10 cellular contexts compared by ENCODE assay signal in genomic region chr5:93062548-93062947, GRCh38.
A peak's percentile ranks its signal among the peaks of the same experiment; 100 is the strongest.
DNase-seq lines count a peak whose midpoint lies in the region; ATAC-seq and TF ChIP-seq lines count a peak whose summit lies in the region.
"Had no signal": no experiment of that assay in that cellular context is flagged by ENCODE, and none has a peak within 500 bp of the region (broad histone marks: within the 10 kb centered on the region; RNA-seq: fewer than 3 reads in every experiment).

No MANE protein-coding gene starts in this region.

- no peak overlapping the region for H3K27ac ChIP-seq in osteoblast (ENCODE audit: low read depth, low read length)
- no peak overlapping the region for H3K27ac ChIP-seq in ascending aorta
- H3K27ac ChIP-seq: lower lobe of right lung, SK-N-MC had no signal

- intact Hi-C loops in ascending aorta (cut with DNase I): no loop called here

- H3K79me2 ChIP-seq in osteoblast (ENCODE audit: insufficient read depth, low read length): no peaks in the 10 kb centered on the region

- TF ChIP-seq CTCF in GM12865 (IDR thresholded peaks at IDR 0.05; ENCODE audit: insufficient read depth, low read depth, low read length, missing control alignments) (no peak), LNCaP clone FGC (IDR thresholded peaks at IDR 0.05; ENCODE audit: control insufficient read depth, extremely low read depth, insufficient read depth) (peak; percentile 44), osteoblast (IDR thresholded peaks at IDR 0.05; ENCODE audit: extremely low read depth, low read depth, low read length) (peak; percentile 34), ascending aorta (IDR thresholded peaks at IDR 0.05) (no peak)

- H3K9me3 ChIP-seq in osteoblast (ENCODE audit: low read depth, low read length) (no peaks in the 10 kb centered on the region), ascending aorta (no peaks in the 10 kb centered on the region)
- H3K9me3 ChIP-seq: lower lobe of right lung had no signal

- H2AFZ ChIP-seq in osteoblast (ENCODE audit: low read length): peak overlapping the region; percentile 67

- H3K9me3 Mint-ChIP-seq in activated naive CD4-positive, alpha-beta T cell treated with anti-CD3 and anti-CD28 coated beads, Interleukin-2, amount 50 U/mL, for 72 hours: peaks cover 5 to 9% of the 10 kb centered on the region in 2 donors

- no peaks in the 10 kb centered on the region for H3K36me3 Mint-ChIP-seq in activated naive CD4-positive, alpha-beta T cell treated with anti-CD3 and anti-CD28 coated beads, Interleukin-2, amount 50 U/mL, for 72 hours

- no peak overlapping the region for H3K4me2 ChIP-seq in osteoblast (ENCODE audit: insufficient read depth, low read length)

- DNase-seq in GM12865 (ENCODE audit: low read depth): peak; percentile 6
- no peak for DNase-seq in LNCaP clone FGC (ENCODE audit: low read depth)
- peak; percentile 12 for DNase-seq in dermis blood vessel endothelial cell
- DNase-seq in osteoblast (ENCODE audit: insufficient read length, low spot score, missing footprints): no peak
- no peak for DNase-seq in 8988T
- DNase-seq in ascending aorta (ENCODE audit: low spot score in 2 of 2): no peak
- DNase-seq in activated naive CD4-positive, alpha-beta T cell treated with anti-CD3 and anti-CD28 coated beads, Interleukin-2, amount 50 U/mL, for 72 hours (ENCODE audit: low spot score in 2 of 2): no peak
- DNase-seq: lower lobe of right lung had no signal

- H3K36me3 ChIP-seq in osteoblast (ENCODE audit: insufficient read depth, low read length) (no peaks in the 10 kb centered on the region), ascending aorta (no peaks in the 10 kb centered on the region)
- H3K36me3 ChIP-seq: lower lobe of right lung had no signal

- no peak overlapping the region for H3K27ac Mint-ChIP-seq in activated naive CD4-positive, alpha-beta T cell treated with anti-CD3 and anti-CD28 coated beads, Interleukin-2, amount 50 U/mL, for 72 hours
- H3K27ac Mint-ChIP-seq: stimulated activated naive CD8-positive, alpha-beta T cell treated with anti-CD3 and anti-CD28 coated beads, Interleukin-15, Interleukin-2, amounts not matched to agents 100 ng/mL and 50 ng/mL, for 24 hours had no signal

- no peaks in the 10 kb centered on the region for H3K27me3 ChIP-seq in osteoblast (ENCODE audit: insufficient read depth, low read length)
- no peaks in the 10 kb centered on the region for H3K27me3 ChIP-seq in ascending aorta

- H4K20me1 ChIP-seq in osteoblast (ENCODE audit: insufficient read depth, low read length): no peaks in the 10 kb centered on the region

- H3K4me1 ChIP-seq in osteoblast (ENCODE audit: insufficient read depth, low read length) (peaks cover 14% of the 10 kb centered on the region), ascending aorta (no peaks in the 10 kb centered on the region)
- H3K4me1 ChIP-seq: lower lobe of right lung had no signal

- H3K4me3 ChIP-seq in GM12865 (ENCODE audit: low read depth, low read length) (no peak overlapping the region), LNCaP clone FGC (ENCODE audit: low read depth, low read length) (no peak overlapping the region), osteoblast (ENCODE audit: insufficient read depth, low read length) (no peak overlapping the region), ascending aorta (no peak overlapping the region)
- H3K4me3 ChIP-seq: lower lobe of right lung, SK-N-MC had no signal

- ATAC-seq in activated naive CD4-positive, alpha-beta T cell treated with anti-CD3 and anti-CD28 coated beads, Interleukin-2, amount 50 U/mL, for 72 hours: no peak
- ATAC-seq: lower lobe of right lung had no signal

Comparison
In these comparisons a context has a peak if more than half of its experiments do, and no peak if none do; other contexts are left out.
1. DNase-seq: peak in GM12865 (single experiment) and dermis blood vessel endothelial cell (single experiment); none in LNCaP clone FGC (single experiment), osteoblast (single experiment), 8988T (single experiment), ascending aorta (0 of 2) and activated naive CD4-positive, alpha-beta T cell treated with anti-CD3 and anti-CD28 coated beads, Interleukin-2, amount 50 U/mL, for 72 hours (0 of 2).
2. CTCF ChIP-seq: peak in LNCaP clone FGC (single experiment) and osteoblast (single experiment); none in GM12865 (single experiment) and ascending aorta (0 of 3).